Comparison of ENCODE assay signal across 10 cellular contexts in genomic region chr3:138775254-138775595, GRCh38. TPM values are rescaled to one million over a fixed set of nuclear protein-coding genes. Genes with fewer than 3 reads are reported as not detected.
DNase-seq lines count a peak whose midpoint lies in the region; ATAC-seq and TF ChIP-seq lines count a peak whose summit lies in the region.
"Had no signal": no experiment of that assay in that cellular context is flagged by ENCODE, and none has a peak within 500 bp of the region (broad histone marks: within the 10 kb centered on the region; RNA-seq: fewer than 3 reads in every experiment).

No MANE protein-coding gene starts in this region.

- peak overlapping the region; percentile 75 for H4K5ac ChIP-seq in IMR-90 (ENCODE audit: low read depth, low read length)

- H2BK120ac ChIP-seq in IMR-90 (ENCODE audit: low read depth, low read length) = peak overlapping the region; percentile 85

- H3K4ac ChIP-seq in IMR-90 (ENCODE audit: low read depth, low read length) = peak overlapping the region; percentile 87

- peaks cover 10% of the 10 kb centered on the region for H3K9me1 ChIP-seq in IMR-90 (ENCODE audit: insufficient read depth, low read length)

- 83% methylated on average over 2 of the region's 4 CpGs; no CpG with 5 or more reads in 1 of the 2 experiments for WGBS in IMR-90 (ENCODE audit: extremely low coverage in 2 of 2, insufficient read length in 1 of 2), 2 experiments
- WGBS in adrenal gland, 4 donors = 62 to 76% (median 74%) methylated on average over 4 of the region's 4 CpGs

- TF ChIP-seq CTCF in IMR-90 (conservative IDR thresholded peaks at IDR 0.05; ENCODE audit: low read depth, low read length) (no peak), adrenal gland (IDR thresholded peaks at IDR 0.05) (no peak), cardiac muscle cell (IDR thresholded peaks at IDR 0.05; ENCODE audit: low read depth, low read length) (no peak)

- peak overlapping the region; percentile 83 for H3K14ac ChIP-seq in IMR-90 (replicated peaks; ENCODE audit: low read depth, low read length)

- H3K36me3 ChIP-seq in IMR-90 (ENCODE audit: control insufficient read depth, insufficient read depth, low read length) (no peaks in the 10 kb centered on the region), adrenal gland (replicated peaks in 1 of 2) (no peaks in the 10 kb centered on the region), cardiac muscle cell (no peaks in the 10 kb centered on the region)

- peaks cover 10% of the 10 kb centered on the region for H3K4me1 ChIP-seq in IMR-90 (ENCODE audit: control insufficient read depth, insufficient read depth, low read length)
- H3K4me1 ChIP-seq in adrenal gland (replicated peaks in 1 of 2) = peaks cover 10 to 19% of the 10 kb centered on the region in 2 donors
- peaks cover 6% of the 10 kb centered on the region for H3K4me1 ChIP-seq in cardiac muscle cell (ENCODE audit: low read depth)

- H4K8ac ChIP-seq in IMR-90 (ENCODE audit: low read depth in 2 of 2, low read length in 2 of 2) = peak overlapping the region; percentile 62 to 70; a peak in 3 of 4 replicates

- BruUV-seq in IMR-90 (replicated peaks; lab: Mats Ljungman, UMichigan) = no TSS peak

- no peak overlapping the region for H3K4me3 ChIP-seq in IMR-90 (ENCODE audit: insufficient read depth, low read depth, low read length)
- no peak overlapping the region for H3K4me3 ChIP-seq in adrenal gland
- no peak overlapping the region for H3K4me3 ChIP-seq in cardiac muscle cell
- H3K4me3 ChIP-seq in skin epidermis = no peak overlapping the region

- peak overlapping the region; percentile 19 for H2AK9ac ChIP-seq in IMR-90 (replicated peaks; ENCODE audit: low read depth, low read length, poor library complexity)

- TF ChIP-seq POLR2A in IMR-90 (IDR thresholded peaks at IDR 0.05; ENCODE audit: low read depth, low read length) = no peak
- TF ChIP-seq POLR2A in adrenal gland (IDR thresholded peaks at IDR 0.05) = no peak

- peak overlapping the region; percentile 62 for H4K91ac ChIP-seq in IMR-90 (ENCODE audit: insufficient read depth, low read depth, low read length)

- H3K27me3 ChIP-seq in IMR-90 (ENCODE audit: control insufficient read depth, insufficient read depth, low read length) (no peaks in the 10 kb centered on the region), adrenal gland (no peaks in the 10 kb centered on the region), cardiac muscle cell (no peaks in the 10 kb centered on the region)

- H3K18ac ChIP-seq in IMR-90 (ENCODE audit: low read depth, low read length) = peak overlapping the region; percentile 89

- no peak for DNase-seq in IMR-90
- DNase-seq in adrenal gland = no peak
- DNase-seq in cardiac muscle cell (ENCODE audit: low read depth in 1 of 2, low spot score in 1 of 2) = peak in 1 of 2 donors; percentile 36
- DNase-seq in NCI-H226 = no peak
- no peak for DNase-seq in activated gamma-delta T cell (lab: John Stamatoyannopoulos, UW)
- no peak for DNase-seq in G401 (ENCODE audit: low spot score)
- no peak for DNase-seq in DMS153 treated with DMSO at 0.1 percent for 48 hours (lab: John Stamatoyannopoulos, UW; ENCODE audit: unreplicated experiment)
- DNase-seq: activated CD4-positive, alpha-beta T cell treated with anti-CD3 and anti-CD28 coated beads, Interleukin-2, amount 10 ng/mL, durations not matched to agents 24 days and 14 days; retina had no signal

- peak overlapping the region; percentile 95 for H2AK5ac ChIP-seq in IMR-90 (ENCODE audit: low read depth, low read length)

- H3K9me3 ChIP-seq in IMR-90 (ENCODE audit: control insufficient read depth, insufficient read depth, low read length) (no peaks in the 10 kb centered on the region), adrenal gland (replicated peaks in 1 of 3) (no peaks in the 10 kb centered on the region), cardiac muscle cell (ENCODE audit: low read depth) (no peaks in the 10 kb centered on the region)

- peak overlapping the region; percentile 87; the same call in 2 of the 3 replicates for H2BK15ac ChIP-seq in IMR-90 (ENCODE audit: low read depth, low read length)

- in situ Hi-C loops in IMR-90 (cut with MboI; ENCODE audit: low sequenced_read_pairs) = no loop called here
- in situ Hi-C loops in G401 (cut with HindIII; ENCODE audit: low sequenced_read_pairs) = no loop called here

- peak overlapping the region; percentile 87 for H2BK20ac ChIP-seq in IMR-90 (ENCODE audit: low read depth, low read length)

- dilution Hi-C loops in IMR-90 (cut with HindIII; ENCODE audit: low sequenced_read_pairs, unreplicated experiment) = no loop called here

- H4K20me1 ChIP-seq in IMR-90 (ENCODE audit: insufficient read depth, low read length) = peaks cover 4% of the 10 kb centered on the region; the same call in 1 of the 2 replicates

- H2AFZ ChIP-seq in IMR-90 (replicated peaks; ENCODE audit: low read length, poor library complexity) = no peak overlapping the region

- H3K56ac ChIP-seq in IMR-90 (ENCODE audit: extremely low read depth, insufficient read depth, low read length) = peak overlapping the region; percentile 27; the same call in 1 of the 2 replicates

- peak; percentile 5 for ATAC-seq in IMR-90 (ENCODE audit: low read depth)

- intact Hi-C loops in IMR-90 (cut with micrococcal nuclease) (no loop called here), adrenal gland (cut with DNase I) (no loop called here)

- peak overlapping the region; percentile 96 for H2BK5ac ChIP-seq in IMR-90 (ENCODE audit: low read depth, low read length, poor library complexity, severe bottlenecking)

- H3K27ac ChIP-seq in IMR-90 (ENCODE audit: insufficient read depth, low read length) = peak overlapping the region; percentile 87
- H3K27ac ChIP-seq in adrenal gland = peak overlapping the region in 3 of 5 donors; percentile 0 to 18 (median 13)
- peak overlapping the region; percentile 71 for H3K27ac ChIP-seq in cardiac muscle cell
- H3K27ac ChIP-seq in skin epidermis = peak overlapping the region in 16 of 21 experiments; percentile 4 to 80 (median 58)

- peak overlapping the region; percentile 69 for H3K23ac ChIP-seq in IMR-90 (ENCODE audit: low read depth, low read length)

- TF ChIP-seq RAD21 in IMR-90 (IDR thresholded peaks at IDR 0.05; ENCODE audit: low read length) = no peak

- POLR2A ChIA-PET in IMR-90 (lab: Charles Lee; ENCODE audit: unreplicated experiment) = no interaction called here

- peak overlapping the region; percentile 44; the same call in 1 of the 2 replicates for H3K4me2 ChIP-seq in IMR-90 (ENCODE audit: low read depth, low read length)

- H3K9ac ChIP-seq in IMR-90 (ENCODE audit: low read depth, low read length) = peak overlapping the region; percentile 42; the same call in 1 of the 2 replicates

- H3K79me1 ChIP-seq in IMR-90 (ENCODE audit: low read depth in 1 of 2, low read length in 2 of 2) = peaks cover 25 to 41% of the 10 kb centered on the region in 2 experiments

- CTCF ChIA-PET in IMR-90 (lab: Yijun Ruan, JAX) = interaction anchor here (1.3 to 1.4 kb wide), 2 partner anchors 9 to 141 kb away, joined by 3 to 7 read pairs; no protein-coding TSS in a partner anchor

TF ChIP-seq in IMR-90, 13 proteins besides CTCF, POLR2A, EP300 and RAD21:
- TF ChIP-seq MAFK (IDR thresholded peaks at IDR 0.05; ENCODE audit: low read depth, low read length) = no peak
- TF ChIP-seq MXI1 (IDR thresholded peaks at IDR 0.05; ENCODE audit: borderline replicate concordance, low read depth, low read length) = no peak
- no peak for TF ChIP-seq ELK1 (IDR thresholded peaks at IDR 0.05; ENCODE audit: borderline replicate concordance, low read depth, low read length)
- TF ChIP-seq CEBPB (IDR thresholded peaks at IDR 0.05; ENCODE audit: low read depth, low read length) = no peak
- no peak for TF ChIP-seq BHLHE40 (IDR thresholded peaks at IDR 0.05; ENCODE audit: low read depth, low read length)
- TF ChIP-seq FOS (IDR thresholded peaks at IDR 0.05; ENCODE audit: low read depth, low read length) = no peak
- no peak for TF ChIP-seq RCOR1 (IDR thresholded peaks at IDR 0.05; ENCODE audit: insufficient replicate concordance, low read length)
- no peak for TF ChIP-seq RFX5 (IDR thresholded peaks at IDR 0.05; ENCODE audit: low read depth, low read length)
- no peak for TF ChIP-seq MAZ (IDR thresholded peaks at IDR 0.05; ENCODE audit: borderline replicate concordance, low read depth, low read length)
TF ChIP-seq in IMR-90: peak in this region for 0.

RNA-seq across cellular contexts. Expression of gene PIK3CB, which starts 59.5 kb away (rescaled TPM):
- total RNA-seq in IMR-90 (2012; rRNA removed) (6.3 and 7.5 TPM in 2 replicates), adrenal gland (10 to 100 TPM; 12.0 to 26.0 (median 17.6) TPM), cardiac muscle cell (6.5 and 8.1 TPM in 2 replicates)
- polyA plus RNA-seq in IMR-90 (2012; rRNA removed) (5.2 and 6.8 TPM in 2 replicates), adrenal gland (10 to 100 TPM in 1 of 3 donors, 1 to 10 TPM in 2; 4.6 to 17.7 (median 7.5) TPM), cardiac muscle cell (12.4 and 12.6 TPM in 2 replicates)
- 3.1 and 5.1 TPM in 2 replicates for polyA plus RNA-seq in IMR-90 (2012; cell fraction: cytosol; rRNA removed)
- 1.2 and 5.8 TPM in 2 replicates for polyA plus RNA-seq in IMR-90 (2012; cell fraction: nucleus; rRNA removed; ENCODE audit: low replicate concordance)
- total RNA-seq in G401 (2014; rRNA removed; shearing (Covaris generic)) = 25.4 and 38.0 TPM in 2 replicates

Comparison
In these comparisons a context has a peak if more than half of its experiments do, and no peak if none do; other contexts are left out.
1. H3K27ac ChIP-seq: peak in every context shown above with its lines; median percentile 87 in IMR-90; 71 in cardiac muscle cell; 58 in skin epidermis; 13 in adrenal gland.